14 cellular contexts compared by ENCODE assay signal in genomic region chr9:20300430-20301115, GRCh38.
DNase-seq lines count a peak whose midpoint lies in the region; ATAC-seq and TF ChIP-seq lines count a peak whose summit lies in the region.
"Had no signal": no experiment of that assay in that cellular context is flagged by ENCODE, and none has a peak within 500 bp of the region (broad histone marks: within the 10 kb centered on the region; RNA-seq: fewer than 3 reads in every experiment).

No MANE protein-coding gene starts in this region.

- H3K36me3 Mint-ChIP-seq in T-cell = no peaks in the 10 kb centered on the region
- H3K36me3 Mint-ChIP-seq: CD8-positive, alpha-beta memory T cell had no signal

- ATAC-seq in heart right ventricle (no peak), T-cell (replicated peaks in 1 of 4) (peak in 3 of 4 experiments; percentile 51 to 70 (median 52))

- peak overlapping the region; percentile 89 to 91 for H3K27ac Mint-ChIP-seq in T-cell

- H3K9ac ChIP-seq in iPS-20b (ENCODE audit: low read depth, low read length) = peak overlapping the region; percentile 38; the same call in 1 of the 2 replicates
- H3K9ac ChIP-seq in smooth muscle cell (ENCODE audit: low read depth) = no peak overlapping the region

- H3K9me3 Mint-ChIP-seq in T-cell = peaks cover 0 to 4% (median 0%) of the 10 kb centered on the region in 3 donors
- H3K9me3 Mint-ChIP-seq: CD8-positive, alpha-beta memory T cell had no signal

- H3K36me3 ChIP-seq in left ventricle myocardium inferior = no peaks in the 10 kb centered on the region
- no peaks in the 10 kb centered on the region for H3K36me3 ChIP-seq in heart right ventricle
- no peaks in the 10 kb centered on the region for H3K36me3 ChIP-seq in iPS-20b (ENCODE audit: insufficient read depth, low read depth, low read length)
- no peaks in the 10 kb centered on the region for H3K36me3 ChIP-seq in smooth muscle cell (ENCODE audit: low read depth)

- H3K4me2 ChIP-seq in smooth muscle cell = peak overlapping the region; percentile 9

- peaks cover 0 to 1% of the 10 kb centered on the region in 2 donors for H3K27me3 Mint-ChIP-seq in T-cell

- 32 to 50% methylated on average over 2 of the region's 2 CpGs for WGBS in heart right ventricle, 2 donors
- WGBS in smooth muscle cell (ENCODE audit: low lambda C conversion rate) = 33% methylated on average over 2 of the region's 2 CpGs

- POLR2A ChIA-PET in T-cell (lab: Charles Lee) = interaction anchor here in 1 of 2 donors (0.5 kb wide), 1 partner anchor 16 kb away, joined by 8 read pairs; no protein-coding TSS in a partner anchor

- intact Hi-C loops in left ventricle myocardium inferior (cut with micrococcal nuclease) = no loop called here
- intact Hi-C loops in heart right ventricle (cut with DNase I) = no loop called here

- no peak overlapping the region for H3K4me3 ChIP-seq in left ventricle myocardium inferior
- H3K4me3 ChIP-seq in heart right ventricle = no peak overlapping the region
- no peak overlapping the region for H3K4me3 ChIP-seq in iPS-20b (ENCODE audit: low read length)
- no peak overlapping the region for H3K4me3 ChIP-seq in smooth muscle cell

- CTCF ChIA-PET in T-cell (lab: Charles Lee) = interaction anchor here in 1 of 2 donors (0.6 kb wide), 2 partner anchors 100 to 501 kb away, joined by 3 to 4 read pairs; no protein-coding TSS in a partner anchor

- no peaks in the 10 kb centered on the region for H3K79me2 ChIP-seq in smooth muscle cell (ENCODE audit: low read depth)

- H3K27me3 ChIP-seq in left ventricle myocardium inferior (ENCODE audit: low read depth) (no peaks in the 10 kb centered on the region), heart right ventricle (peaks cover 0 to 3% (median 0%) of the 10 kb centered on the region in 7 donors), iPS-20b (ENCODE audit: insufficient read depth, low read length) (no peaks in the 10 kb centered on the region), smooth muscle cell (ENCODE audit: low read depth) (no peaks in the 10 kb centered on the region)

- peaks cover 28 to 42% (median 31%) of the 10 kb centered on the region in 3 donors for H3K4me1 Mint-ChIP-seq in T-cell

- H4K20me1 ChIP-seq in smooth muscle cell (ENCODE audit: low read depth) = no peaks in the 10 kb centered on the region

- TF ChIP-seq CTCF in left ventricle myocardium inferior (IDR thresholded peaks at IDR 0.05; ENCODE audit: borderline replicate concordance) (no peak), heart right ventricle (IDR thresholded peaks at IDR 0.05) (no peak), smooth muscle cell (IDR thresholded peaks at IDR 0.05; ENCODE audit: borderline replicate concordance, insufficient read depth, poor library complexity, severe bottlenecking) (no peak)

- peaks cover 5% of the 10 kb centered on the region for H3F3A ChIP-seq in smooth muscle cell (ENCODE audit: low read depth)

- H3K9me3 ChIP-seq in left ventricle myocardium inferior (replicated peaks) (no peaks in the 10 kb centered on the region), heart right ventricle (no peaks in the 10 kb centered on the region), iPS-20b (ENCODE audit: insufficient read depth, low read depth, low read length) (peaks cover 3% of the 10 kb centered on the region; the same call in 1 of the 2 replicates), smooth muscle cell (replicated peaks; ENCODE audit: low read depth) (no peaks in the 10 kb centered on the region)

- H3K4me1 ChIP-seq in left ventricle myocardium inferior = peaks cover 15% of the 10 kb centered on the region
- peaks cover 0 to 13% (median 5%) of the 10 kb centered on the region in 9 donors for H3K4me1 ChIP-seq in heart right ventricle
- H3K4me1 ChIP-seq in iPS-20b (ENCODE audit: insufficient read depth, low read length) = peaks cover 36% of the 10 kb centered on the region
- H3K4me1 ChIP-seq in smooth muscle cell (ENCODE audit: low read depth) = peaks cover 24% of the 10 kb centered on the region

- H2AFZ ChIP-seq in smooth muscle cell (ENCODE audit: low read depth) = peak overlapping the region; percentile 34

- H3K4me3 Mint-ChIP-seq in T-cell = peak overlapping the region in 1 of 3 donors; percentile 30
- H3K4me3 Mint-ChIP-seq: CD8-positive, alpha-beta memory T cell had no signal

- H3K27ac ChIP-seq in left ventricle myocardium inferior (replicated peaks) (peak overlapping the region; percentile 7), heart right ventricle (peak overlapping the region in 1 of 10 donors; percentile 31), iPS-20b (ENCODE audit: low read length) (peak overlapping the region; percentile 59), smooth muscle cell (ENCODE audit: low read depth) (peak overlapping the region; percentile 1)

- DNase-seq in left ventricle myocardium inferior (no peak), heart right ventricle (no peak), T-cell (no peak), smooth muscle cell (lab: John Stamatoyannopoulos, UW; ENCODE audit: unreplicated experiment) (no peak), Ammon's horn (ENCODE audit: low spot score) (no peak), NCI-H1694 (lab: John Stamatoyannopoulos, UW) (no peak)
- no peak for DNase-seq in stimulated activated CD4-positive, alpha-beta T cell treated with anti-CD3 and anti-CD28 coated beads, Interleukin-2, amount 100 ng/mL, for 24 hours
- DNase-seq: AML-193; CD8-positive, alpha-beta memory T cell; HCEC 1CT; NCI-H1436 treated with DMSO at 0.1 percent for 48 hours; NCI-H226; NCI-H526 had no signal

Comparison
In these comparisons a context has a peak if more than half of its experiments do, and no peak if none do; other contexts are left out.
1. ATAC-seq: peak in T-cell (3 of 4); none in heart right ventricle (0 of 8).